ENCODE assay signal across 26 cellular contexts in genomic region chrX:38954520-38954919, GRCh38.
"Had no signal": no experiment of that assay in that cellular context is flagged by ENCODE, and none has a peak within 500 bp of the region (broad histone marks: within the 10 kb centered on the region; RNA-seq: fewer than 3 reads in every experiment).

No MANE protein-coding gene starts in this region.

- H3K36me3 Mint-ChIP-seq: immature natural killer cell; stimulated activated memory B cell treated with anti-CD40 and anti-IgM and Interleukin-4, amounts not matched to agents 10 μg/mL and 1 μg/mL and 100 μg/mL, for 72 hours; type B pancreatic cell had no signal

- H3K4me1 Mint-ChIP-seq: endodermal cell; immature natural killer cell; naive thymus-derived CD8-positive, alpha-beta T cell; nephron progenitor cell; stimulated activated memory B cell treated with anti-CD40 and anti-IgM and Interleukin-4, amounts not matched to agents 10 μg/mL and 1 μg/mL and 100 μg/mL, for 72 hours had no signal

- H3K4me3 ChIP-seq: esophagus muscularis mucosa, heart right ventricle, lower lobe of right lung, prostate gland, right atrium auricular region, smooth muscle cell, testis, tibial artery had no signal

- ATAC-seq: heart right ventricle; left ventricle myocardium superior; lower lobe of right lung; naive thymus-derived CD8-positive, alpha-beta T cell; sciatic nerve; stimulated activated memory B cell treated with anti-CD40 and anti-IgM and Interleukin-4, amounts not matched to agents 10 μg/mL and 1 μg/mL and 100 μg/mL, for 72 hours; stimulated activated naive CD8-positive, alpha-beta T cell treated with anti-CD3 and anti-CD28 coated beads, Interleukin-15, Interleukin-2, amounts not matched to agents 100 U/mL and 50 U/mL, for 24 hours had no signal

- H3K4me2 ChIP-seq: smooth muscle cell had no signal

- H3K9me3 ChIP-seq: heart right ventricle, lower lobe of right lung, prostate gland, right atrium auricular region, testis, tibial artery had no signal

- H3K27me3 ChIP-seq: esophagus muscularis mucosa, heart right ventricle, right atrium auricular region, testis, tibial artery had no signal

- FAIRE-seq: keratinocyte had no signal

- H3K27ac Mint-ChIP-seq: dendritic cell treated with granulocyte-macrophage colony-stimulating factor and Interleukin-4, amounts not matched to agents 40 ng/mL and 50 ng/mL, for 4 days; endodermal cell; immature natural killer cell; naive thymus-derived CD8-positive, alpha-beta T cell; nephron progenitor cell; stimulated activated memory B cell treated with anti-CD40 and anti-IgM and Interleukin-4, amounts not matched to agents 10 μg/mL and 1 μg/mL and 100 μg/mL, for 72 hours; type B pancreatic cell had no signal

- H3K27me3 Mint-ChIP-seq: dendritic cell treated with granulocyte-macrophage colony-stimulating factor and Interleukin-4, amounts not matched to agents 40 ng/mL and 50 ng/mL, for 4 days; naive thymus-derived CD8-positive, alpha-beta T cell; type B pancreatic cell had no signal

- H3K4me1 ChIP-seq: esophagus muscularis mucosa, lower lobe of right lung, prostate gland, right atrium auricular region, testis, tibial artery had no signal

- H3K9me3 Mint-ChIP-seq: dendritic cell treated with granulocyte-macrophage colony-stimulating factor and Interleukin-4, amounts not matched to agents 40 ng/mL and 50 ng/mL, for 4 days; stimulated activated memory B cell treated with anti-CD40 and anti-IgM and Interleukin-4, amounts not matched to agents 10 μg/mL and 1 μg/mL and 100 μg/mL, for 72 hours; type B pancreatic cell had no signal

- H3K4me3 Mint-ChIP-seq: dendritic cell treated with granulocyte-macrophage colony-stimulating factor and Interleukin-4, amounts not matched to agents 40 ng/mL and 50 ng/mL, for 4 days; endodermal cell; immature natural killer cell; naive thymus-derived CD8-positive, alpha-beta T cell; nephron progenitor cell; stimulated activated memory B cell treated with anti-CD40 and anti-IgM and Interleukin-4, amounts not matched to agents 10 μg/mL and 1 μg/mL and 100 μg/mL, for 72 hours; type B pancreatic cell had no signal

- H3K36me3 ChIP-seq: esophagus muscularis mucosa, heart right ventricle, lower lobe of right lung, prostate gland, right atrium auricular region, tibial artery had no signal

- DNase-seq: effector CD8-positive, alpha-beta T cell; endodermal cell; foreskin melanocyte; glutamatergic neuron; heart right ventricle; hypothalamus; immature natural killer cell; left ventricle myocardium superior; lower lobe of right lung; naive thymus-derived CD8-positive, alpha-beta T cell; nephron progenitor cell; nucleus accumbens; stimulated activated CD4-positive, alpha-beta T cell treated with anti-CD3 and anti-CD28 coated beads, Interleukin-4, amount 100 ng/mL, for 4 hours; stimulated activated naive CD8-positive, alpha-beta T cell treated with anti-CD3 and anti-CD28 coated beads, Interleukin-15, Interleukin-2, amounts not matched to agents 100 U/mL and 50 U/mL, for 24 hours; substantia nigra; testis; tibial artery had no signal

- H3K27ac ChIP-seq: esophagus muscularis mucosa, heart right ventricle, lower lobe of right lung, prostate gland, right atrium auricular region, testis, tibial artery had no signal
